ENCODE assay signal across 9 cellular contexts in the genomic region with DNA sequence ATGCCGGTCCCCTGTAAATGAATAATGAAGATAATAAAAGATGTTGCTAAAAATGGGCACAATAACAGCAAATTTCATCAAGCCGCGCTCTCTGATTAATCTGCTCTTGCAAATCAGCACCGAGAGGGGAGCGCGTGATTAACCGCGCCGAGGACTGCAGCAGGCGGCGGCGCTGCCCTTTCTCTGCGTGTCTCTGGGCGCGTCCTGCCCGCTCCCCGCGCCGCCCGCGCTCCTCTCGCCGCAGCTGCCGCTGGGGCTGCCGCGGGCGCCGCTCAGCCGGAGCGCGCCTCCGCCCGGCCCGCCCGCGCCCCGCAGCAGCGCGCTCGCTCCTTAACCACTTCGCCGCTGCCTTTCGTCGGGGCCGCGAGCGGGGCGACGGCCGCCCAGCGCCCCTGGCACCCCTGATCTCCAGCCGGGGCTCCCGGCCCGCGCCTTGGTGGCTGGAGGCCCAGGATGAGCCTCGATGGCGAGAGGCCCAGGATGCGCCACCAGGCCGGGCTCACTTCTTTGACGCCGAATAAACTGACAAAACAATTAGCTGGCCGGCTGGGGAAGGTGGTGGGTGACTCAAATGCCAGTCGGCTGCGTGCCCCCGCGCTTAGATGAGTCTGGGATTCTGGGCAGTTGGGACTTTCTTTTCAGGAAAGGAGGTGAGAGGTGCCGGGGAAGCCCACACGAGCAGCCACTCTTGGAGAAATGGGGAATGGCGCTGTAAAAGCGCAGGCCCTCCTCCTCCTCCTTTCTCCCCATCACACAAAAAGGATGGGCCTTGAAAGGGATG.
DNase-seq lines count a peak whose midpoint lies in the region; ATAC-seq, FAIRE-seq and TF ChIP-seq lines count a peak whose summit lies in the region.
"Had no signal": no experiment of that assay in that cellular context is flagged by ENCODE, and none has a peak within 500 bp of the region (broad histone marks: within the 10 kb centered on the region; RNA-seq: fewer than 3 reads in every experiment).

No MANE protein-coding gene starts in this region.

- no peak for TF ChIP-seq CTCF in Peyer's patch (IDR thresholded peaks at IDR 0.05)
- TF ChIP-seq CTCF in neural progenitor cell (IDR thresholded peaks at IDR 0.05), result no peak

- ATAC-seq in HG03108 (IDR thresholded peaks at IDR 0.05; ENCODE audit: unreplicated experiment) (no peak), GM21526 (IDR thresholded peaks at IDR 0.05; ENCODE audit: low FRiP score, unreplicated experiment) (no peak), GM21723 (IDR thresholded peaks at IDR 0.05; ENCODE audit: unreplicated experiment) (no peak)

- H3K36me3 ChIP-seq in Peyer's patch, result no peaks in the 10 kb centered on the region
- H3K36me3 ChIP-seq in neural progenitor cell, result no peaks in the 10 kb centered on the region

- peak; percentile 34 for DNase-seq in ELR (ENCODE audit: low read depth)
- peak in 1 of 3 donors; percentile 51 for DNase-seq in Peyer's patch
- DNase-seq in frontal cortex (ENCODE audit: low spot score in 2 of 2), result peak; percentile 65 to 76
- peak; percentile 87 for DNase-seq in neural progenitor cell (ENCODE audit: low spot score)
- DNase-seq in GOT3 (lab: John Stamatoyannopoulos, UW), result no peak
- DNase-seq: naive B cell had no signal

- H3K4me1 ChIP-seq in Peyer's patch (no peaks in the 10 kb centered on the region), neural progenitor cell (peaks cover 12% of the 10 kb centered on the region)

- H3K36me3 Mint-ChIP-seq in neural progenitor cell, result no peaks in the 10 kb centered on the region
- H3K36me3 Mint-ChIP-seq: naive B cell had no signal

- H3F3A ChIP-seq in neural progenitor cell (ENCODE audit: low read depth), result peaks cover 12% of the 10 kb centered on the region

- peak overlapping the region; percentile 83 for H3K4me3 Mint-ChIP-seq in neural progenitor cell

- no peak for TF ChIP-seq POLR2A in Peyer's patch (IDR thresholded peaks at IDR 0.05)

- FAIRE-seq in frontal cortex (lab: Jason Lieb, UNC), result no peak

- H3K9ac ChIP-seq in neural progenitor cell, result peak overlapping the region; percentile 59

- H3K27ac Mint-ChIP-seq in neural progenitor cell, result no peak overlapping the region
- H3K27ac Mint-ChIP-seq: naive B cell had no signal

- peaks cover 6% of the 10 kb centered on the region for H3K4me1 Mint-ChIP-seq in neural progenitor cell
- H3K4me1 Mint-ChIP-seq: naive B cell had no signal

- H3K9me3 Mint-ChIP-seq in neural progenitor cell, result peaks cover 3% of the 10 kb centered on the region

- H3K4me3 ChIP-seq in Peyer's patch (peak overlapping the region in 3 of 4 donors; percentile 29 to 52 (median 43)), neural progenitor cell (peak overlapping the region; percentile 58)

- peaks cover 4% of the 10 kb centered on the region for H3K27me3 Mint-ChIP-seq in neural progenitor cell (ENCODE audit: insufficient read depth, low read depth)

- no peaks in the 10 kb centered on the region for H4K20me1 ChIP-seq in neural progenitor cell (ENCODE audit: low read depth)

- no peaks in the 10 kb centered on the region for H3K79me2 ChIP-seq in neural progenitor cell (ENCODE audit: low read depth)

- H3K9me3 ChIP-seq in Peyer's patch (no peaks in the 10 kb centered on the region), neural progenitor cell (ENCODE audit: low read depth) (no peaks in the 10 kb centered on the region)

- H2AFZ ChIP-seq in neural progenitor cell (replicated peaks), result peak overlapping the region; percentile 100

- no peaks in the 10 kb centered on the region for H3K27me3 ChIP-seq in Peyer's patch
- H3K27me3 ChIP-seq in neural progenitor cell, result peaks cover 7% of the 10 kb centered on the region

- H3K27ac ChIP-seq in Peyer's patch (peak overlapping the region; percentile 10 to 83 (median 53)), neural progenitor cell (no peak overlapping the region)

- peak overlapping the region; percentile 80 for H3K4me2 ChIP-seq in neural progenitor cell
